Comparison of ENCODE assay signal across 8 cellular contexts in genomic region chr17:80034977-80035686, GRCh38. TPM values are rescaled to one million over a fixed set of nuclear protein-coding genes. Genes with fewer than 3 reads are reported as not detected.
DNase-seq lines count a peak whose midpoint lies in the region; ATAC-seq, FAIRE-seq and TF ChIP-seq lines count a peak whose summit lies in the region.

No MANE protein-coding gene starts in this region.

- dilution Hi-C loops in keratinocyte (cut with MboI; ENCODE audit: extremely low pct_ligation_motif_present, low sequenced_read_pairs): no loop called here

- 14% methylated on average over 30 of the region's 50 CpGs for WGBS in K562 (ENCODE audit: insufficient coverage, low coverage, missing lambda C conversion rate)

- ATAC-seq in GM21423 (IDR thresholded peaks at IDR 0.05; ENCODE audit: unreplicated experiment) (peak; percentile 13), K562 (no peak)

- H2AFZ ChIP-seq in SU-DHL-6 (ENCODE audit: low read depth, low read length, severe bottlenecking) (no peak overlapping the region), K562 (ENCODE audit: low read depth, low read length) (no peak overlapping the region), keratinocyte (ENCODE audit: control insufficient read depth, low read length) (peak overlapping the region; percentile 3)

- no peak for FAIRE-seq in K562 (lab: Jason Lieb, UNC)
- FAIRE-seq in keratinocyte (lab: Jason Lieb, UNC): no peak

- intact Hi-C loops in K562 (cut with micrococcal nuclease): no loop called here

- BruUV-seq in K562 (replicated peaks; lab: Mats Ljungman, UMichigan): no TSS peak

- TF ChIP-seq RAD21 in K562 (CRISPR knock-in tag; conservative IDR thresholded peaks at IDR 0.05 in 1 of 2, IDR thresholded peaks at IDR 0.05 in 1 of 2): no peak

- H3K79me2 ChIP-seq in SU-DHL-6 (ENCODE audit: insufficient read depth, low read length) (no peaks in the 10 kb centered on the region), K562 (ENCODE audit: control insufficient read depth, insufficient read depth, low read length) (no peaks in the 10 kb centered on the region), keratinocyte (ENCODE audit: control insufficient read depth, insufficient read depth, low read length) (peaks cover 19% of the 10 kb centered on the region)

- H3K9ac ChIP-seq in SU-DHL-6 (ENCODE audit: low read length) (peak overlapping the region; percentile 8; the same call in 1 of the 2 replicates), K562 (ENCODE audit: insufficient read depth in 1 of 2, low read depth in 2 of 2, low read length in 2 of 2) (peak overlapping the region in 1 of 2 experiments; percentile 84; a peak in 2 of 4 replicates), keratinocyte (ENCODE audit: control insufficient read depth, extremely low read depth, insufficient read depth, low read length) (peak overlapping the region; percentile 84)

- peak overlapping the region; percentile 43 for H3K4me2 ChIP-seq in SU-DHL-6 (ENCODE audit: low read depth, low read length, poor library complexity, severe bottlenecking)
- H3K4me2 ChIP-seq in K562 (ENCODE audit: insufficient read depth, low read length): no peak overlapping the region
- peak overlapping the region; percentile 96 for H3K4me2 ChIP-seq in keratinocyte (ENCODE audit: control insufficient read depth, extremely low read depth, insufficient read depth, low read depth, low read length)

- H3K4me1 ChIP-seq in K562 (replicated peaks in 1 of 2; ENCODE audit: control insufficient read depth in 2 of 2, insufficient read depth in 2 of 2, low read length in 2 of 2): peaks cover 0 to 21% of the 10 kb centered on the region in 2 experiments; a peak in 3 of 5 replicates
- peaks cover 13% of the 10 kb centered on the region for H3K4me1 ChIP-seq in keratinocyte (ENCODE audit: control insufficient read depth, extremely low read depth, insufficient read depth, low read length)

- no peaks in the 10 kb centered on the region; the same call in 1 of the 2 replicates for H3F3A ChIP-seq in SU-DHL-6 (ENCODE audit: insufficient read depth)

- H3K9me3 ChIP-seq in SU-DHL-6 (ENCODE audit: insufficient read depth, low read length) (no peaks in the 10 kb centered on the region), K562 (replicated peaks; ENCODE audit: control insufficient read depth, insufficient read depth, low read depth, low read length) (no peaks in the 10 kb centered on the region), keratinocyte (ENCODE audit: control insufficient read depth, low read depth, low read length) (no peaks in the 10 kb centered on the region)

- TF ChIP-seq POLR2A in K562 (conservative IDR thresholded peaks at IDR 0.05): no peak

- H3K4me3 ChIP-seq in SU-DHL-6 (ENCODE audit: insufficient read depth, low read length, poor library complexity, severe bottlenecking): peak overlapping the region; percentile 22
- H3K4me3 ChIP-seq in K562: peak overlapping the region; percentile 22
- H3K4me3 ChIP-seq in keratinocyte (ENCODE audit: control insufficient read depth in 2 of 3, extremely low read depth in 1 of 3, insufficient read depth in 2 of 3, low read depth in 1 of 3, low read length in 3 of 3): peak overlapping the region; percentile 62 to 82 (median 68)

- H3K9me2 ChIP-seq in SU-DHL-6 (replicated peaks; ENCODE audit: insufficient read depth, low read length): no peaks in the 10 kb centered on the region

- POLR2A ChIA-PET in K562 (lab: Yijun Ruan, JAX): no interaction called here

- H3K27ac ChIP-seq in SU-DHL-6 (ENCODE audit: low read depth, low read length): no peak overlapping the region
- no peak overlapping the region for H3K27ac ChIP-seq in K562 (ENCODE audit: extremely low read depth, low read depth, low read length)
- peak overlapping the region; percentile 56 for H3K27ac ChIP-seq in keratinocyte (ENCODE audit: control insufficient read depth, insufficient read depth, low read length)

- DNase-seq in AG20443 (ENCODE audit: low spot score) (peak; percentile 34), K562 (ENCODE audit: extremely low read depth in 1 of 4, low spot score in 3 of 4) (no peak), keratinocyte (ENCODE audit: low read depth, low spot score) (no peak), NCI-H1930 (lab: John Stamatoyannopoulos, UW) (no peak)
- peak; percentile 9 to 23 for DNase-seq in stimulated activated CD4-positive, alpha-beta T cell treated with anti-CD3 and anti-CD28 coated beads, Interleukin-2, amount 100 ng/mL, for 48 hours
- no peak for DNase-seq in NK-92 treated with Interleukin-12 subunit alpha and Interleukin-12 subunit beta, amount 100 ng/mL, for 24 hours (lab: John Stamatoyannopoulos, UW)

- in situ Hi-C loops in K562 (cut with MboI): no loop called here

- TF ChIP-seq CTCF in SU-DHL-6 (IDR thresholded peaks at IDR 0.05; ENCODE audit: insufficient read depth, low read length, poor library complexity, severe bottlenecking): no peak
- TF ChIP-seq CTCF in K562 (IDR thresholded peaks at IDR 0.05 in 2 of 3, conservative IDR thresholded peaks at IDR 0.05 in 1 of 3; ENCODE audit: insufficient read depth in 2 of 3, low read depth in 1 of 3, low read length in 3 of 3): no peak
- no peak for TF ChIP-seq CTCF in keratinocyte (optimal IDR thresholded peaks at IDR 0.05 in 1 of 3, IDR thresholded peaks at IDR 0.05 in 1 of 3, conservative IDR thresholded peaks at IDR 0.05 in 1 of 3; ENCODE audit: extremely low read depth in 1 of 3, insufficient read depth in 2 of 3, low read length in 3 of 3)

- no peak for TF ChIP-seq EP300 in K562 (IDR thresholded peaks at IDR 0.05; ENCODE audit: low read length)

- H4K20me1 ChIP-seq in SU-DHL-6 (ENCODE audit: low read depth, low read length): no peaks in the 10 kb centered on the region
- H4K20me1 ChIP-seq in K562 (replicated peaks; ENCODE audit: control insufficient read depth, insufficient read depth, low read length): peaks cover 5% of the 10 kb centered on the region
- H4K20me1 ChIP-seq in keratinocyte (ENCODE audit: control insufficient read depth, extremely low read depth, insufficient read depth, low read length): peaks cover 2% of the 10 kb centered on the region

- peaks cover 5% of the 10 kb centered on the region for H3K9me1 ChIP-seq in K562 (ENCODE audit: control insufficient read depth, insufficient read depth, low read length)
- H3K9me1 ChIP-seq in keratinocyte (ENCODE audit: control insufficient read depth, extremely low read depth, insufficient read depth, low read length): no peaks in the 10 kb centered on the region

- H3K36me3 ChIP-seq in SU-DHL-6 (ENCODE audit: low read length) (no peaks in the 10 kb centered on the region), K562 (ENCODE audit: control insufficient read depth, insufficient read depth, low read length) (no peaks in the 10 kb centered on the region), keratinocyte (ENCODE audit: control insufficient read depth in 2 of 2, extremely low read depth in 1 of 2, insufficient read depth in 2 of 2, low read length in 2 of 2) (no peaks in the 10 kb centered on the region)

- H3K27me3 ChIP-seq in SU-DHL-6 (ENCODE audit: low read length): peaks cover 4% of the 10 kb centered on the region; the same call in 1 of the 2 replicates
- peaks cover 52 to 68% of the 10 kb centered on the region in 2 experiments for H3K27me3 ChIP-seq in K562 (ENCODE audit: control insufficient read depth in 2 of 2, insufficient read depth in 2 of 2, low read length in 2 of 2)
- H3K27me3 ChIP-seq in keratinocyte (ENCODE audit: control insufficient read depth, extremely low read depth, insufficient read depth, low read length): no peaks in the 10 kb centered on the region

- CTCF ChIA-PET in K562 (lab: Yijun Ruan, JAX; ENCODE audit: low intra/inter-chr PET ratio): no interaction called here

RNA-seq across cellular contexts. Expression of gene TBC1D16, which starts 0.5 kb away (rescaled TPM):
- total RNA-seq in K562 (2011; cell fraction: chromatin; rRNA removed; ENCODE audit: low replicate concordance): 0.05 and 0.69 TPM in 2 replicates
- total RNA-seq in K562 (2011; cell fraction: nucleolus; rRNA removed): 0.13 and 0.33 TPM in 2 replicates
- total RNA-seq in K562 (2011; cell fraction: nucleoplasm; rRNA removed): 0.07 and 0.69 TPM in 2 replicates
- total RNA-seq in K562 (2014; rRNA removed) (0.45 TPM in 1 of 2 replicates, not detected in the other), K562 (2014; rRNA removed; fragmentation: Illumina TruSeq; extraction: Trizol) (0.04 TPM in 1 of 2 replicates, not detected in the other), K562 (2015; rRNA removed; fragmentation: Illumina TruSeq; extraction: Trizol) (0.04 TPM in 2 replicates), K562 (2021) (0.20 TPM in 2 replicates)
- polyA plus RNA-seq in K562 (2011; rRNA removed) (0.08 and 0.10 TPM in 2 replicates), K562 (2014; fragmentation: Illumina TruSeq; extraction: Trizol) (0.01 and 0.11 TPM in 2 replicates), K562 (2014; fragmentation: Nextera tagmentation; extraction: Ambion mirVana) (under 1 TPM; 0.01 TPM), K562 (2014; rRNA removed) (0.01 and 0.03 TPM in 2 replicates), keratinocyte (8.4 to 8.9 TPM (median 8.6 TPM) in 3 replicates)
- 0.01 and 0.07 TPM in 2 replicates for polyA plus RNA-seq in K562 (2011; cell fraction: cytosol; rRNA removed)
- 0.03 and 0.06 TPM in 2 replicates for polyA plus RNA-seq in K562 (2011; cell fraction: nucleus; rRNA removed)
- polyA plus RNA-seq in K562 (2012): 0.10 and 0.24 TPM in 2 replicates
- polyA minus RNA-seq in K562 (2011; rRNA and poly(A)+ RNA removed): 0.07 and 0.12 TPM in 2 replicates
- polyA minus RNA-seq in K562 (2011; cell fraction: cytosol; rRNA and poly(A)+ RNA removed): not detected in 2 replicates
- 0.11 and 0.13 TPM in 2 replicates for polyA minus RNA-seq in K562 (2011; cell fraction: nucleus; rRNA and poly(A)+ RNA removed)
- polyA plus RNA-seq in keratinocyte (2011; ENCODE audit: low read depth): 7.6 TPM
- polyA plus RNA-seq in keratinocyte (2011; cell fraction: cytosol; rRNA removed): 7.0 and 10.1 TPM in 2 replicates
- 17.8 and 20.4 TPM in 2 replicates for polyA plus RNA-seq in keratinocyte (2011; cell fraction: nucleus; rRNA removed)
- polyA plus RNA-seq in keratinocyte (2012; ENCODE audit: low replicate concordance): 8.1 and 20.8 TPM in 2 replicates
- 16.6 to 43.1 TPM (median 17.1 TPM) in 3 replicates for polyA minus RNA-seq in keratinocyte
- 16.3 TPM for polyA minus RNA-seq in keratinocyte (2011; cell fraction: cytosol; rRNA and poly(A)+ RNA removed)
- 15.3 and 25.3 TPM in 2 replicates for polyA minus RNA-seq in keratinocyte (2011; cell fraction: nucleus; rRNA and poly(A)+ RNA removed)

RNA-seq across cellular contexts. Expression of gene CCDC40, which starts 1.3 kb away (rescaled TPM):
- 0.30 TPM in 1 of 2 replicates, not detected in the other for total RNA-seq in K562 (2011; cell fraction: chromatin; rRNA removed; ENCODE audit: low replicate concordance)
- total RNA-seq in K562 (2011; cell fraction: nucleolus; rRNA removed): not detected in 2 replicates
- not detected in 2 replicates for total RNA-seq in K562 (2011; cell fraction: nucleoplasm; rRNA removed)
- total RNA-seq in K562 (2014; rRNA removed) (not detected in 2 replicates), K562 (2014; rRNA removed; fragmentation: Illumina TruSeq; extraction: Trizol) (not detected in 2 replicates), K562 (2015; rRNA removed; fragmentation: Illumina TruSeq; extraction: Trizol) (not detected in 2 replicates), K562 (2021) (0.33 TPM in 1 of 2 replicates, not detected in the other)
- polyA plus RNA-seq in K562 (2011; rRNA removed) (0.07 TPM in 1 of 2 replicates, not detected in the other), K562 (2014; fragmentation: Illumina TruSeq; extraction: Trizol) (not detected in 2 replicates), K562 (2014; fragmentation: Nextera tagmentation; extraction: Ambion mirVana) (not detected), K562 (2014; rRNA removed) (not detected in 2 replicates), keratinocyte (1.9 to 2.4 TPM (median 2.2 TPM) in 3 replicates)
- polyA plus RNA-seq in K562 (2011; cell fraction: cytosol; rRNA removed): not detected in 2 replicates
- not detected in 2 replicates for polyA plus RNA-seq in K562 (2011; cell fraction: nucleus; rRNA removed)
- 0.05 TPM in 1 of 2 replicates, not detected in the other for polyA plus RNA-seq in K562 (2012)
- not detected in 2 replicates for polyA minus RNA-seq in K562 (2011; rRNA and poly(A)+ RNA removed)
- polyA minus RNA-seq in K562 (2011; cell fraction: cytosol; rRNA and poly(A)+ RNA removed): not detected in 2 replicates
- not detected in 2 replicates for polyA minus RNA-seq in K562 (2011; cell fraction: nucleus; rRNA and poly(A)+ RNA removed)
- polyA plus RNA-seq in keratinocyte (2011; ENCODE audit: low read depth): 2.0 TPM
- 0.61 and 0.86 TPM in 2 replicates for polyA plus RNA-seq in keratinocyte (2011; cell fraction: cytosol; rRNA removed)
- polyA plus RNA-seq in keratinocyte (2011; cell fraction: nucleus; rRNA removed): 5.0 and 9.9 TPM in 2 replicates
- 2.0 and 2.3 TPM in 2 replicates for polyA plus RNA-seq in keratinocyte (2012; ENCODE audit: low replicate concordance)
- polyA minus RNA-seq in keratinocyte: 1.7 to 3.2 TPM in 2 of 3 replicates, not detected in the other
- polyA minus RNA-seq in keratinocyte (2011; cell fraction: cytosol; rRNA and poly(A)+ RNA removed): 1.3 TPM
- 1.4 and 2.6 TPM in 2 replicates for polyA minus RNA-seq in keratinocyte (2011; cell fraction: nucleus; rRNA and poly(A)+ RNA removed)

Comparison
In these comparisons a context has a peak if more than half of its experiments do, and no peak if none do; other contexts are left out.
1. DNase-seq: peak in AG20443 (single experiment) and stimulated activated CD4-positive, alpha-beta T cell treated with anti-CD3 and anti-CD28 coated beads, Interleukin-2, amount 100 ng/mL, for 48 hours (2 of 2); none in K562 (0 of 4), keratinocyte (single experiment), NCI-H1930 (0 of 2) and NK-92 treated with Interleukin-12 subunit alpha and Interleukin-12 subunit beta, amount 100 ng/mL, for 24 hours (single experiment).
2. Peak in every context shown above with its lines, with median percentiles within 50 percentile points of each other: H3K4me3 ChIP-seq.